8 cellular contexts compared by ENCODE assay signal in genomic region chr7:5629941-5630340, GRCh38. TPM values are rescaled to one million over a fixed set of nuclear protein-coding genes. Genes with fewer than 3 reads are reported as not detected.
DNase-seq lines count a peak whose midpoint lies in the region; ATAC-seq lines count a peak whose summit lies in the region.

No MANE protein-coding gene starts in this region.

- peak overlapping the region; percentile 26 for H3K4me2 ChIP-seq in skeletal muscle satellite cell (ENCODE audit: low read length)

- peak overlapping the region; percentile 18 for H3K9ac ChIP-seq in skeletal muscle satellite cell (ENCODE audit: low read depth, low read length)

- no peaks in the 10 kb centered on the region for H3K27me3 ChIP-seq in skeletal muscle satellite cell (ENCODE audit: control insufficient read depth, insufficient read depth, low read length)

- no peak overlapping the region for H3K4me3 ChIP-seq in skeletal muscle satellite cell (ENCODE audit: low read length)

- peaks cover 9% of the 10 kb centered on the region for H3K36me3 ChIP-seq in skeletal muscle satellite cell (ENCODE audit: insufficient read depth, low read length)

- no peak for ATAC-seq in HG03108 (IDR thresholded peaks at IDR 0.05; ENCODE audit: unreplicated experiment)
- no peak for ATAC-seq in HG03175 (IDR thresholded peaks at IDR 0.05; ENCODE audit: unreplicated experiment)

- H3K4me1 ChIP-seq in skeletal muscle satellite cell (ENCODE audit: control insufficient read depth, insufficient read depth, low read length), result peaks cover 53% of the 10 kb centered on the region

- in situ Hi-C loops in G401 (cut with HindIII; ENCODE audit: low sequenced_read_pairs), result loop anchor here (10.0 kb wide), 1 partner anchor 55 kb away; no protein-coding TSS in a partner anchor

- H3K9me3 ChIP-seq in skeletal muscle satellite cell (replicated peaks; ENCODE audit: low read length), result no peaks in the 10 kb centered on the region

- DNase-seq in G401 (ENCODE audit: low spot score) (peak; percentile 93), T1000 (lab: John Stamatoyannopoulos, UW) (peak; percentile 51), cerebellar cortex (ENCODE audit: low spot score) (peak; percentile 93), NCI-H146 (lab: John Stamatoyannopoulos, UW) (no peak), GOT3 (lab: John Stamatoyannopoulos, UW) (no peak)

RNA-seq across cellular contexts. Expression of gene FSCN1, which starts 37.3 kb away (rescaled TPM):
- 118 and 132 TPM in 2 replicates for total RNA-seq in G401 (2014; rRNA removed; shearing (Covaris generic))
- 267 and 317 TPM in 2 replicates for total RNA-seq in skeletal muscle satellite cell (2012; rRNA removed)

Comparison
In these comparisons a context has a peak if more than half of its experiments do, and no peak if none do; other contexts are left out.
1. DNase-seq: peak in G401 (single experiment), T1000 (single experiment) and cerebellar cortex (single experiment); none in NCI-H146 (single experiment) and GOT3 (single experiment).